ENCODE assay signal across 22 cellular contexts in genomic region chr19:57016076-57016475, GRCh38.
DNase-seq lines count a peak whose midpoint lies in the region; ATAC-seq lines count a peak whose summit lies in the region.
"Had no signal": no experiment of that assay in that cellular context is flagged by ENCODE, and none has a peak within 500 bp of the region (broad histone marks: within the 10 kb centered on the region; RNA-seq: fewer than 3 reads in every experiment).

No MANE protein-coding gene starts in this region.

- H3K27ac ChIP-seq in caudate nucleus (ENCODE audit: low read depth, low read length), result peak overlapping the region; percentile 88
- H3K27ac ChIP-seq: BLaER1, PC-9 had no signal

- intact Hi-C loops in posterior vena cava (cut with DNase I), result no loop called here

- DNase-seq in caudate nucleus (lab: John Stamatoyannopoulos, UW), result peak in 41 of 61 donors; percentile 4 to 86 (median 38)
- DNase-seq in kidney tubule cell (ENCODE audit: low spot score), result peak; percentile 1
- DNase-seq in occipital lobe (lab: John Stamatoyannopoulos, UW), result peak; percentile 46
- no peak for DNase-seq in posterior vena cava (ENCODE audit: low spot score)
- DNase-seq in DMS53 (lab: John Stamatoyannopoulos, UW), result no peak
- DNase-seq in NCI-H2171 (lab: John Stamatoyannopoulos, UW), result no peak
- DNase-seq: CD4-positive, alpha-beta T cell; COR-L47; DMS79 treated with DMSO at 0.1 percent for 48 hours; MG63; NCI-H1436 treated with DMSO at 0.1 percent for 48 hours; NCI-H1930; NCI-H226; NCI-H510A treated with DMSO at 0.1 percent for 48 hours; NCI-H748 treated with DMSO at 0.1 percent for 48 hours; PC-9; RPMI8226; SHP77 had no signal

- no peak for ATAC-seq in HG02870 (IDR thresholded peaks at IDR 0.05; ENCODE audit: unreplicated experiment)
- ATAC-seq: GM12878, K562 had no signal

Comparison
In these comparisons a context has a peak if more than half of its experiments do, and no peak if none do; other contexts are left out.
1. DNase-seq: peak in caudate nucleus (41 of 61), kidney tubule cell (single experiment) and occipital lobe (single experiment); none in posterior vena cava (single experiment), DMS53 (single experiment) and NCI-H2171 (single experiment).